In the genomic region with DNA sequence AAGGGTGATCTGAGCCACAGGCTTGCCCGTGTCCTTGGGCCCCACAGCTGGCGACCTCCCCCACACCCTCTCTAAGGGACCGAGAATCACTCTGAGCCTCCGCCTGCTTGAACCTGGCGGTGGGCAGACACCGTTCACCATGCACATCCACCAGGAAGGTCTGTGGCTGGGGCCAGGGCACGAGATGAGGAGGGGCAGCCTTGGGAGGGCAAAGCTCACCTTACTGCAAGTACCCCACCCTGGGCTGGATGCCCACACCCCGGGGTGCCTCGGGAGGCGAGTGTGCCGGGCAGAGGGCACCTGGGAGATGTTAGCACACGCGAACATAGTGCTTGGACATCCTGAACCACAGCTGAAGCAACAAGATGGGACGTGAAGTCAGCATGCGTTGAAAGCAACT, we compare ENCODE assay signal across 11 cellular contexts.
"Had no signal": no experiment of that assay in that cellular context is flagged by ENCODE, and none has a peak within 500 bp of the region (broad histone marks: within the 10 kb centered on the region; RNA-seq: fewer than 3 reads in every experiment).

No MANE protein-coding gene starts in this region.

- H3K27me3 Mint-ChIP-seq: memory B cell, type B pancreatic cell had no signal

- H3K9me3 Mint-ChIP-seq: type B pancreatic cell had no signal

- H3K4me3 ChIP-seq: ascending aorta, heart left ventricle, suprapubic skin had no signal

- H3K4me1 ChIP-seq: ascending aorta had no signal

- H3K4me3 Mint-ChIP-seq: memory B cell, type B pancreatic cell had no signal

- H3K27ac Mint-ChIP-seq: memory B cell, type B pancreatic cell had no signal

- H3K27me3 ChIP-seq: ascending aorta, heart left ventricle, suprapubic skin had no signal

- DNase-seq: activated effector memory CD4-positive, alpha-beta T cell treated with Interleukin-2 at 50 U/mL for 16 hours; activated T-cell treated with anti-CD3 and anti-CD28 coated beads, Interleukin-2, amount 50 U/mL, for 1 hour; stimulated activated CD4-positive, alpha-beta T cell treated with anti-CD3 and anti-CD28 coated beads, Interleukin-2, amount 100 ng/mL, for 48 hours; stimulated activated naive CD8-positive, alpha-beta T cell treated with anti-CD3 and anti-CD28 coated beads, Interleukin-15, Interleukin-2, amounts not matched to agents 100 U/mL and 50 U/mL, for 24 hours; T-helper 9 cell had no signal

- H3K9me3 ChIP-seq: suprapubic skin had no signal

- H3K27ac ChIP-seq: ascending aorta, heart left ventricle, suprapubic skin had no signal

- ATAC-seq: heart left ventricle; left lobe of liver; stimulated activated naive CD8-positive, alpha-beta T cell treated with anti-CD3 and anti-CD28 coated beads, Interleukin-15, Interleukin-2, amounts not matched to agents 100 U/mL and 50 U/mL, for 24 hours had no signal
